ENCODE assay signal across 8 cellular contexts in genomic region chr15:89333959-89334509, GRCh38. TPM values are rescaled to one million over a fixed set of nuclear protein-coding genes. Genes with fewer than 3 reads are reported as not detected.
A peak's percentile ranks its signal among the peaks of the same experiment; 100 is the strongest.
DNase-seq lines count a peak whose midpoint lies in the region; ATAC-seq and TF ChIP-seq lines count a peak whose summit lies in the region.

No MANE protein-coding gene starts in this region.

- H3K4me2 ChIP-seq in MM.1S (ENCODE audit: low read depth, low read length), result peak overlapping the region; percentile 88

- whole genome bisulfite sequencing in heart left ventricle, 4 donors, result 2 to 5% (median 4%) methylated on average over 15 to 43 of the region's 43 CpGs

- H3K9ac ChIP-seq in MM.1S (ENCODE audit: low read length), result peak overlapping the region; percentile 85
- H3K9ac ChIP-seq in duodenal mucosa (ENCODE audit: low read depth in 1 of 2, low read length in 2 of 2), result peak overlapping the region; percentile 88 to 94

- H3K4me1 ChIP-seq in heart left ventricle (peaks cover 6 to 61% (median 50%) of the 10 kb centered on the region in 12 donors), MM.1S (ENCODE audit: low read length) (peaks cover 34% of the 10 kb centered on the region), duodenal mucosa (ENCODE audit: control insufficient read depth in 1 of 2, insufficient read depth in 2 of 2, low read length in 2 of 2) (peaks cover 54 to 61% of the 10 kb centered on the region in 2 donors)

- H3K36me3 ChIP-seq in heart left ventricle (peaks cover 0 to 47% (median 43%) of the 10 kb centered on the region in 9 donors), MM.1S (replicated peaks; ENCODE audit: insufficient read depth, low read length) (peaks cover 28% of the 10 kb centered on the region), duodenal mucosa (ENCODE audit: control insufficient read depth in 1 of 2, insufficient read depth in 2 of 2, low read length in 2 of 2) (peaks cover 36% of the 10 kb centered on the region in 2 donors)

- H3K9me2 ChIP-seq in MM.1S (replicated peaks; ENCODE audit: insufficient read depth, low read length), result no peaks in the 10 kb centered on the region

- H3K27me3 Mint-ChIP-seq in natural killer cell treated with Interleukin-12 subunit alpha and Interleukin-12 subunit beta and Interleukin-15 and Interleukin-18, amount 100 ng/mL, for 72 hours, result no peaks in the 10 kb centered on the region

- H4K20me1 ChIP-seq in MM.1S (ENCODE audit: insufficient read depth, low read length), result peaks cover 9% of the 10 kb centered on the region

- peak overlapping the region; percentile 60 to 97 (median 82) for H3K4me3 ChIP-seq in heart left ventricle
- peak overlapping the region; percentile 95 for H3K4me3 ChIP-seq in MM.1S (ENCODE audit: low read length)
- H3K4me3 ChIP-seq in duodenal mucosa (ENCODE audit: low read depth in 1 of 2, low read length in 2 of 2), result peak overlapping the region; percentile 93 to 97

- peaks cover 15% of the 10 kb centered on the region for H3F3A ChIP-seq in MM.1S (ENCODE audit: insufficient read depth, low read length)

- no peak for ATAC-seq in heart left ventricle
- no peak for ATAC-seq in left cardiac atrium
- ATAC-seq in natural killer cell treated with Interleukin-12 subunit alpha and Interleukin-12 subunit beta and Interleukin-15 and Interleukin-18, amount 100 ng/mL, for 72 hours, result no peak
- no peak for ATAC-seq in GM21717 (IDR thresholded peaks at IDR 0.05; ENCODE audit: unreplicated experiment)
- no peak for ATAC-seq in HG03097 (IDR thresholded peaks at IDR 0.05; ENCODE audit: low FRiP score, unreplicated experiment)

- H3K36me3 Mint-ChIP-seq in natural killer cell treated with Interleukin-12 subunit alpha and Interleukin-12 subunit beta and Interleukin-15 and Interleukin-18, amount 100 ng/mL, for 72 hours, result peaks cover 36% of the 10 kb centered on the region

- H3K4me3 Mint-ChIP-seq in natural killer cell treated with Interleukin-12 subunit alpha and Interleukin-12 subunit beta and Interleukin-15 and Interleukin-18, amount 100 ng/mL, for 72 hours, result peak overlapping the region; percentile 80

- 0 out of 2 replicates have a peak overlapping the region, but pooled peaks have one; percentile 36 for H2AFZ ChIP-seq in MM.1S (ENCODE audit: low read length)

- peaks cover 66 to 67% of the 10 kb centered on the region in 2 donors for H3K4me1 Mint-ChIP-seq in natural killer cell treated with Interleukin-12 subunit alpha and Interleukin-12 subunit beta and Interleukin-15 and Interleukin-18, amount 100 ng/mL, for 72 hours (ENCODE audit: low read depth in 2 of 2)

- TF ChIP-seq CTCF in heart left ventricle (IDR thresholded peaks at IDR 0.05), result no peak
- no peak for TF ChIP-seq CTCF in MM.1S (IDR thresholded peaks at IDR 0.05; ENCODE audit: low read length)

- no peaks in the 10 kb centered on the region for H3K9me3 Mint-ChIP-seq in natural killer cell treated with Interleukin-12 subunit alpha and Interleukin-12 subunit beta and Interleukin-15 and Interleukin-18, amount 100 ng/mL, for 72 hours

- no peak for TF ChIP-seq POLR2A in heart left ventricle (IDR thresholded peaks at IDR 0.05)

- H3K79me2 ChIP-seq in MM.1S (ENCODE audit: low read length), result peaks cover 53% of the 10 kb centered on the region

- peak overlapping the region in 1 of 2 donors; percentile 86 for H3K27ac Mint-ChIP-seq in natural killer cell treated with Interleukin-12 subunit alpha and Interleukin-12 subunit beta and Interleukin-15 and Interleukin-18, amount 100 ng/mL, for 72 hours

- DNase-seq in heart left ventricle (peak in 1 of 5 donors; percentile 73), left cardiac atrium (no peak), MM.1S (no peak), inferior parietal cortex (ENCODE audit: extremely low spot score) (no peak)
- DNase-seq in natural killer cell treated with Interleukin-12 subunit alpha and Interleukin-12 subunit beta and Interleukin-15 and Interleukin-18, amount 100 ng/mL, for 72 hours (ENCODE audit: low spot score), result no peak

- H3K27ac ChIP-seq in heart left ventricle (peak overlapping the region; percentile 21 to 98 (median 94)), MM.1S (ENCODE audit: low read length) (peak overlapping the region; percentile 70; the same call in 1 of the 2 replicates), duodenal mucosa (ENCODE audit: low read depth, low read length) (peak overlapping the region; percentile 99)

- intact Hi-C loops in heart left ventricle (cut with DNase I), result loop anchor here in 2 of 10 donors (10.0 kb wide), 2 partner anchors 241 to 419 kb away; partner anchors contain the start of genes MFGE8 (in 1 of the 2) and TICRR (in 1 of the 2)
- intact Hi-C loops in left cardiac atrium (cut with DNase I), result no loop called here

- H3K27me3 ChIP-seq in heart left ventricle, result no peaks in the 10 kb centered on the region
- H3K27me3 ChIP-seq in MM.1S (replicated peaks; ENCODE audit: insufficient read depth, low read length), result no peaks in the 10 kb centered on the region
- H3K27me3 ChIP-seq in duodenal mucosa (ENCODE audit: control insufficient read depth in 1 of 2, insufficient read depth in 2 of 2, low read length in 2 of 2), result no peaks in the 10 kb centered on the region

- H3K9me3 ChIP-seq in heart left ventricle (no peaks in the 10 kb centered on the region), MM.1S (replicated peaks; ENCODE audit: insufficient read depth, low read length) (no peaks in the 10 kb centered on the region), duodenal mucosa (ENCODE audit: control insufficient read depth in 1 of 2, low read length in 2 of 2) (no peaks in the 10 kb centered on the region)

RNA-seq across cellular contexts. Expression of gene POLG, which starts 0.6 kb away (rescaled TPM):
- total RNA-seq in heart left ventricle (10 to 100 TPM; 32.1 to 79.8 (median 38.4) TPM), left cardiac atrium (10 to 100 TPM; 35.3 to 39.3 TPM)
- polyA plus RNA-seq in heart left ventricle, result 10 to 100 TPM; 32.6 to 51.5 TPM
- total RNA-seq in natural killer cell treated with Interleukin-12 subunit alpha and Interleukin-12 subunit beta and Interleukin-15 and Interleukin-18, amount 100 ng/mL, for 72 hours, result 100 to 1,000 TPM; 169 to 184 TPM
